ENCODE assay signal across 17 cellular contexts in the genomic region with DNA sequence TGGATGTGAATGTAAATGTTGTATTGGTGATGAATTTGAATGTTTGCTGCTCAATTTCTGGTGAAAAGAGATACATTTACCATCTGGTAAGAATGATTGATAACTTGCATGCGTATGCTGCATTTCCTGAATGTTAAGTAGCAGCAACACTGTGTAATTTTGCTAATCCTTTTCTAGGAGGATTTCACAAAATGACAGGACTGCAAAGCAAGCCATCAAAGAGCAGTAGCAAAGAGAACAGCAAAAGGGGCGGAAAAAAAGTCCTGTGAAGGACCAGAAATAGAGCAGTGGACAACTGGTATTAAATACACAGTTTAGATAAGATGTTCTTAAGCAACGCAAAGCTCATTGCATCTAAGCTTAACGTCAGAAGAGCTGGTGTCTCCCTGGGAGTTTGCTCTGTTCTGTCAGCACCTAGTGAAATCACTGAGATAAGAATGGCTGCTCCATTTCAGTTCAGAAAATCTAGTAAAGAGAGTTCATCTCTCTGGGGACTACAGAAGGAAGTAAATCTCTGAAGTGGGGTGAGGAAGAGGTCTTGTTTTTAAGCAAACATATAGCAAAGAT.
"Had no signal": no experiment of that assay in that cellular context is flagged by ENCODE, and none has a peak within 500 bp of the region (broad histone marks: within the 10 kb centered on the region; RNA-seq: fewer than 3 reads in every experiment).

No MANE protein-coding gene starts in this region.

- ATAC-seq: left lobe of liver; right lobe of liver; stimulated activated naive CD8-positive, alpha-beta T cell treated with anti-CD3 and anti-CD28 coated beads, Interleukin-15, amount 100 ng/mL, for 72 hours had no signal

- H3K36me3 ChIP-seq: prostate gland, right lobe of liver, suprapubic skin, transverse colon, WERI-Rb-1 had no signal

- DNase-seq: activated CD4-positive, alpha-beta T cell treated with anti-CD3 and anti-CD28 coated beads, Interleukin-2, amount 50 U/mL, for 48 hours; amniotic stem cell; caudate nucleus; dorsolateral prefrontal cortex; mammary epithelial cell; nephron progenitor cell; right lobe of liver; stimulated activated CD4-positive, alpha-beta T cell treated with anti-CD3 and anti-CD28 coated beads, Interleukin-4, amount 100 ng/mL, for 1 hour; stimulated activated naive CD8-positive, alpha-beta T cell treated with anti-CD3 and anti-CD28 coated beads, Interleukin-15, amount 100 ng/mL, for 72 hours; T-helper 2 cell; transverse colon; WERI-Rb-1 had no signal

- H3K4me3 ChIP-seq: dorsolateral prefrontal cortex, prostate gland, right lobe of liver, smooth muscle cell, suprapubic skin, transverse colon had no signal

- H3K27me3 ChIP-seq: right lobe of liver, suprapubic skin, transverse colon had no signal

- H3K27ac ChIP-seq: dorsolateral prefrontal cortex, epithelial cell of prostate, prostate gland, right lobe of liver, suprapubic skin, transverse colon, WERI-Rb-1 had no signal

- H3K4me1 ChIP-seq: prostate gland, right lobe of liver, suprapubic skin, transverse colon had no signal

- H3K4me2 ChIP-seq: smooth muscle cell had no signal

- H3K9me3 ChIP-seq: prostate gland, right lobe of liver, suprapubic skin, transverse colon had no signal
